In the genomic region with DNA sequence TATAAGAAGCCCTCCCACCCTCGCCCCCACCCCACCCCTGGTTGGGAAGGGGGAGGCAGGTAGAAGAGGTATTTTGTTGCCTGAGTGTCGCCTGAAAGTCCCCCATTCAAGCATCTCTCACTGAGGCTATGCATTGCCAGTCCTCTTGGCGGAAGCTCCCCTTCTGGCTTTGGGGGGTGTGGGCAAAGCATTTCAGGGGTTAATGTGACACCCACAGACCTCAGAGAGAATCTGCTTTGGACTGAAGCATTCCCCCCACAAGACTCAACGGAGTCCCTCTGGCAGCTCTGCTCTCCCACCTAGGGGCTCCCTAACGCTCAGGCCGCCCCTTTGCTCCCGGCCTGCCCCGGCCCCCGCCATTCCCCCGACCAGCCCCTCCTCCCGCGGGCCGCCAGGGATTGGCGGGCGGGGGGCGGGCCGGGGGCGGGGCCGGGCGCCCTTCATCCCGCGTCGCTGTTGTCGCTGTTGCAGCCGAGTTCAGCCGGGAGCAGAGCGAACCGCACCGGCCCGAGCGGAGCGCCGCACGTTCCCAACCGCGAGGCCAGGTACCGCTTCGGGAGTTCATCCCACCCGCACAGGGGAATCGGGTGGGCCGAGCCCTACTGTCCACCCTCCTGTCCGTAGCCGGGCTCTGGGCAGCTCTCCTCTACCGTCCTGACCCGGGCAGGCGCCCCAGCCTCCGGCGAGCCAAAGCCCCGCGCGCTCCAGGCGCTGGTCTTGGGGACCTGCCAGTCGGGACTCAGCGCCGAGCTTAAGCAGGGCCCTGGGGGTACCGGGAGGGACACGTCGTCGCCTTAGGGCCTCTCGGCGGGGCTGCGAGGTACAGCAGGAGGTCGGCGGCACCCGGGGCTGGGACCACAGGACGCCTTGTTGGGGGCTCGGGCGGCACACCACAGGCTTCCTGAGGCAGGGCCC, we compare ENCODE assay signal across 1 cellular context.
TF ChIP-seq lines count a peak whose summit lies in the region.

A gene (plus strand): TSS at position 468 of the 915 bp plus-strand sequence. CDS start 8,929 bp downstream, outside the sequence.

TF ChIP-seq in HepG2, 621 proteins besides CTCF, POLR2A, EP300 and RAD21 (continued from another document and continues in another):
- TF ChIP-seq, protein P1, sequence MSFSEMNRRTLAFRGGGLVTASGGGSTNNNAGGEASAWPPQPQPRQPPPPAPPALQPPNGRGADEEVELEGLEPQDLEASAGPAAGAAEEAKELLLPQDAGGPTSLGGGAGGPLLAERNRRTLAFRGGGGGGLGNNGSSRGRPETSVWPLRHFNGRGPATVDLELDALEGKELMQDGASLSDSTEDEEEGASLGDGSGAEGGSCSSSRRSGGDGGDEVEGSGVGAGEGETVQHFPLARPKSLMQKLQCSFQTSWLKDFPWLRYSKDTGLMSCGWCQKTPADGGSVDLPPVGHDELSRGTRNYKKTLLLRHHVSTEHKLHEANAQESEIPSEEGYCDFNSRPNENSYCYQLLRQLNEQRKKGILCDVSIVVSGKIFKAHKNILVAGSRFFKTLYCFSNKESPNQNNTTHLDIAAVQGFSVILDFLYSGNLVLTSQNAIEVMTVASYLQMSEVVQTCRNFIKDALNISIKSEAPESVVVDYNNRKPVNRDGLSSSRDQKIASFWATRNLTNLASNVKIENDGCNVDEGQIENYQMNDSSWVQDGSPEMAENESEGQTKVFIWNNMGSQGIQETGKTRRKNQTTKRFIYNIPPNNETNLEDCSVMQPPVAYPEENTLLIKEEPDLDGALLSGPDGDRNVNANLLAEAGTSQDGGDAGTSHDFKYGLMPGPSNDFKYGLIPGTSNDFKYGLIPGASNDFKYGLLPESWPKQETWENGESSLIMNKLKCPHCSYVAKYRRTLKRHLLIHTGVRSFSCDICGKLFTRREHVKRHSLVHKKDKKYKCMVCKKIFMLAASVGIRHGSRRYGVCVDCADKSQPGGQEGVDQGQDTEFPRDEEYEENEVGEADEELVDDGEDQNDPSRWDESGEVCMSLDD (CRISPR knock-in tag; IDR thresholded peaks at IDR 0.05; ENCODE audit: borderline replicate concordance), result peak; percentile 11
- TF ChIP-seq SETDB1 (CRISPR knock-in tag; IDR thresholded peaks at IDR 0.05; ENCODE audit: borderline replicate concordance), result no peak; the same call in 1 of the 2 replicates
- TF ChIP-seq, protein P2, sequence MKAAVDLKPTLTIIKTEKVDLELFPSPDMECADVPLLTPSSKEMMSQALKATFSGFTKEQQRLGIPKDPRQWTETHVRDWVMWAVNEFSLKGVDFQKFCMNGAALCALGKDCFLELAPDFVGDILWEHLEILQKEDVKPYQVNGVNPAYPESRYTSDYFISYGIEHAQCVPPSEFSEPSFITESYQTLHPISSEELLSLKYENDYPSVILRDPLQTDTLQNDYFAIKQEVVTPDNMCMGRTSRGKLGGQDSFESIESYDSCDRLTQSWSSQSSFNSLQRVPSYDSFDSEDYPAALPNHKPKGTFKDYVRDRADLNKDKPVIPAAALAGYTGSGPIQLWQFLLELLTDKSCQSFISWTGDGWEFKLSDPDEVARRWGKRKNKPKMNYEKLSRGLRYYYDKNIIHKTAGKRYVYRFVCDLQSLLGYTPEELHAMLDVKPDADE (CRISPR knock-in tag; IDR thresholded peaks at IDR 0.05), result no peak
- TF ChIP-seq MAF1 (CRISPR knock-in tag; IDR thresholded peaks at IDR 0.05; ENCODE audit: borderline replicate concordance), result no peak
- peak; percentile 41; the same call in 1 of the 2 replicates for TF ChIP-seq ZBTB7B (CRISPR knock-in tag; IDR thresholded peaks at IDR 0.05)
- 0 out of 2 replicates have a peak, but pooled peaks have one; percentile 7 for TF ChIP-seq FOXC1 (CRISPR knock-in tag; IDR thresholded peaks at IDR 0.05; ENCODE audit: borderline replicate concordance)
- TF ChIP-seq, protein P3, sequence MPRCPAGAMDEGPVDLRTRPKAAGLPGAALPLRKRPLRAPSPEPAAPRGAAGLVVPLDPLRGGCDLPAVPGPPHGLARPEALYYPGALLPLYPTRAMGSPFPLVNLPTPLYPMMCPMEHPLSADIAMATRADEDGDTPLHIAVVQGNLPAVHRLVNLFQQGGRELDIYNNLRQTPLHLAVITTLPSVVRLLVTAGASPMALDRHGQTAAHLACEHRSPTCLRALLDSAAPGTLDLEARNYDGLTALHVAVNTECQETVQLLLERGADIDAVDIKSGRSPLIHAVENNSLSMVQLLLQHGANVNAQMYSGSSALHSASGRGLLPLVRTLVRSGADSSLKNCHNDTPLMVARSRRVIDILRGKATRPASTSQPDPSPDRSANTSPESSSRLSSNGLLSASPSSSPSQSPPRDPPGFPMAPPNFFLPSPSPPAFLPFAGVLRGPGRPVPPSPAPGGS (CRISPR knock-in tag; IDR thresholded peaks at IDR 0.05), result peak; percentile 50; the same call in 1 of the 2 replicates
- TF ChIP-seq PITX1 (CRISPR knock-in tag; IDR thresholded peaks at IDR 0.05), result peak; percentile 66; the same call in 1 of the 2 replicates
- no peak for TF ChIP-seq NCOA1 (CRISPR knock-in tag; IDR thresholded peaks at IDR 0.05)
- TF ChIP-seq, protein P4, sequence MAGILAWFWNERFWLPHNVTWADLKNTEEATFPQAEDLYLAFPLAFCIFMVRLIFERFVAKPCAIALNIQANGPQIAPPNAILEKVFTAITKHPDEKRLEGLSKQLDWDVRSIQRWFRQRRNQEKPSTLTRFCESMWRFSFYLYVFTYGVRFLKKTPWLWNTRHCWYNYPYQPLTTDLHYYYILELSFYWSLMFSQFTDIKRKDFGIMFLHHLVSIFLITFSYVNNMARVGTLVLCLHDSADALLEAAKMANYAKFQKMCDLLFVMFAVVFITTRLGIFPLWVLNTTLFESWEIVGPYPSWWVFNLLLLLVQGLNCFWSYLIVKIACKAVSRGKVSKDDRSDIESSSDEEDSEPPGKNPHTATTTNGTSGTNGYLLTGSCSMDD (CRISPR knock-in tag; IDR thresholded peaks at IDR 0.05), result no peak
- TF ChIP-seq, protein P5, sequence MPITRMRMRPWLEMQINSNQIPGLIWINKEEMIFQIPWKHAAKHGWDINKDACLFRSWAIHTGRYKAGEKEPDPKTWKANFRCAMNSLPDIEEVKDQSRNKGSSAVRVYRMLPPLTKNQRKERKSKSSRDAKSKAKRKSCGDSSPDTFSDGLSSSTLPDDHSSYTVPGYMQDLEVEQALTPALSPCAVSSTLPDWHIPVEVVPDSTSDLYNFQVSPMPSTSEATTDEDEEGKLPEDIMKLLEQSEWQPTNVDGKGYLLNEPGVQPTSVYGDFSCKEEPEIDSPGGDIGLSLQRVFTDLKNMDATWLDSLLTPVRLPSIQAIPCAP (CRISPR knock-in tag; IDR thresholded peaks at IDR 0.05; ENCODE audit: low read depth), result no peak
- no peak for TF ChIP-seq NFYB (CRISPR knock-in tag; IDR thresholded peaks at IDR 0.05)
- TF ChIP-seq GATAD1 (CRISPR knock-in tag; IDR thresholded peaks at IDR 0.05), result no peak
- TF ChIP-seq ZNF160 (CRISPR knock-in tag; IDR thresholded peaks at IDR 0.05), result 0 out of 2 replicates have a peak, but pooled peaks have one; percentile 11
- TF ChIP-seq ZNF773 (CRISPR knock-in tag; IDR thresholded peaks at IDR 0.05; ENCODE audit: borderline replicate concordance), result 0 out of 2 replicates have a peak, but pooled peaks have one; percentile 27
- no peak for TF ChIP-seq KLF12 (CRISPR knock-in tag; IDR thresholded peaks at IDR 0.05; ENCODE audit: borderline replicate concordance)
- peak; percentile 64; the same call in 1 of the 2 replicates for TF ChIP-seq SRY (CRISPR knock-in tag; IDR thresholded peaks at IDR 0.05)
- TF ChIP-seq KDM5B (CRISPR knock-in tag; IDR thresholded peaks at IDR 0.05; ENCODE audit: borderline replicate concordance), result no peak; the same call in 1 of the 2 replicates
- peak; percentile 16; the same call in 1 of the 2 replicates for TF ChIP-seq NFE2L1 (CRISPR knock-in tag; IDR thresholded peaks at IDR 0.05; ENCODE audit: borderline replicate concordance)
- no peak for TF ChIP-seq NR2F6 (IDR thresholded peaks at IDR 0.05)
- TF ChIP-seq NR2F6 (CRISPR knock-in tag; IDR thresholded peaks at IDR 0.05), result 0 out of 2 replicates have a peak, but pooled peaks have one; percentile 10
- TF ChIP-seq ZNF772 (CRISPR knock-in tag; IDR thresholded peaks at IDR 0.05), result peak; percentile 34; the same call in 1 of the 2 replicates
- TF ChIP-seq CBFB (CRISPR knock-in tag; IDR thresholded peaks at IDR 0.05), result 0 out of 2 replicates have a peak, but pooled peaks have one; percentile 39
- TF ChIP-seq ERF (CRISPR knock-in tag; IDR thresholded peaks at IDR 0.05), result peak; percentile 22; the same call in 1 of the 2 replicates
- 0 out of 2 replicates have a peak, but pooled peaks have one; percentile 7 for TF ChIP-seq NR2C2 (CRISPR knock-in tag; IDR thresholded peaks at IDR 0.05; ENCODE audit: borderline replicate concordance)
- TF ChIP-seq, protein P6, sequence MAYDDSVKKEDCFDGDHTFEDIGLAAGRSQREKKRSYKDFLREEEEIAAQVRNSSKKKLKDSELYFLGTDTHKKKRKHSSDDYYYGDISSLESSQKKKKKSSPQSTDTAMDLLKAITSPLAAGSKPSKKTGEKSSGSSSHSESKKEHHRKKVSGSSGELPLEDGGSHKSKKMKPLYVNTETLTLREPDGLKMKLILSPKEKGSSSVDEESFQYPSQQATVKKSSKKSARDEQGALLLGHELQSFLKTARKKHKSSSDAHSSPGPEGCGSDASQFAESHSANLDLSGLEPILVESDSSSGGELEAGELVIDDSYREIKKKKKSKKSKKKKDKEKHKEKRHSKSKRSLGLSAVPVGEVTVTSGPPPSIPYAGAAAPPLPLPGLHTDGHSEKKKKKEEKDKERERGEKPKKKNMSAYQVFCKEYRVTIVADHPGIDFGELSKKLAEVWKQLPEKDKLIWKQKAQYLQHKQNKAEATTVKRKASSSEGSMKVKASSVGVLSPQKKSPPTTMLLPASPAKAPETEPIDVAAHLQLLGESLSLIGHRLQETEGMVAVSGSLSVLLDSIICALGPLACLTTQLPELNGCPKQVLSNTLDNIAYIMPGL (CRISPR knock-in tag; IDR thresholded peaks at IDR 0.05; ENCODE audit: borderline replicate concordance in 1 of 2, low read depth in 1 of 2), result peak in 1 of 2 experiments; percentile 37; a peak in 1 of 4 replicates
- peak; percentile 28; the same call in 1 of the 2 replicates for TF ChIP-seq ZMAT3 (CRISPR knock-in tag; conservative IDR thresholded peaks at IDR 0.05)
- peak; percentile 48; the same call in 1 of the 2 replicates for TF ChIP-seq GABPB1 (CRISPR knock-in tag; IDR thresholded peaks at IDR 0.05)
- TF ChIP-seq NONO (IDR thresholded peaks at IDR 0.05), result no peak
- peak; percentile 58; the same call in 1 of the 2 replicates for TF ChIP-seq NONO (CRISPR knock-in tag; conservative IDR thresholded peaks at IDR 0.05)
- no peak for TF ChIP-seq ZBTB3 (CRISPR knock-in tag; IDR thresholded peaks at IDR 0.05; ENCODE audit: borderline replicate concordance, low read depth)
- peak; percentile 47; the same call in 1 of the 2 replicates for TF ChIP-seq ARNTL (CRISPR knock-in tag; IDR thresholded peaks at IDR 0.05)
- TF ChIP-seq ZNF343 (CRISPR knock-in tag; IDR thresholded peaks at IDR 0.05), result no peak
- no peak for TF ChIP-seq MAFK (conservative IDR thresholded peaks at IDR 0.05 in 1 of 2, IDR thresholded peaks at IDR 0.05 in 1 of 2; ENCODE audit: low read length in 2 of 2)
- TF ChIP-seq, protein P7, sequence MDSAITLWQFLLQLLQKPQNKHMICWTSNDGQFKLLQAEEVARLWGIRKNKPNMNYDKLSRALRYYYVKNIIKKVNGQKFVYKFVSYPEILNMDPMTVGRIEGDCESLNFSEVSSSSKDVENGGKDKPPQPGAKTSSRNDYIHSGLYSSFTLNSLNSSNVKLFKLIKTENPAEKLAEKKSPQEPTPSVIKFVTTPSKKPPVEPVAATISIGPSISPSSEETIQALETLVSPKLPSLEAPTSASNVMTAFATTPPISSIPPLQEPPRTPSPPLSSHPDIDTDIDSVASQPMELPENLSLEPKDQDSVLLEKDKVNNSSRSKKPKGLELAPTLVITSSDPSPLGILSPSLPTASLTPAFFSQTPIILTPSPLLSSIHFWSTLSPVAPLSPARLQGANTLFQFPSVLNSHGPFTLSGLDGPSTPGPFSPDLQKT (CRISPR knock-in tag; IDR thresholded peaks at IDR 0.05; ENCODE audit: borderline replicate concordance), result no peak
- no peak for TF ChIP-seq SP1 (IDR thresholded peaks at IDR 0.05)
- TF ChIP-seq SP1 (CRISPR knock-in tag; IDR thresholded peaks at IDR 0.05), result no peak; the same call in 1 of the 2 replicates
- no peak for TF ChIP-seq ZFAT (CRISPR knock-in tag; conservative IDR thresholded peaks at IDR 0.05)
- TF ChIP-seq NAIF1 (CRISPR knock-in tag; IDR thresholded peaks at IDR 0.05; ENCODE audit: borderline replicate concordance), result no peak
- TF ChIP-seq SALL2 (CRISPR knock-in tag; IDR thresholded peaks at IDR 0.05), result 0 out of 2 replicates have a peak, but pooled peaks have one; percentile 61
- TF ChIP-seq, protein P8, sequence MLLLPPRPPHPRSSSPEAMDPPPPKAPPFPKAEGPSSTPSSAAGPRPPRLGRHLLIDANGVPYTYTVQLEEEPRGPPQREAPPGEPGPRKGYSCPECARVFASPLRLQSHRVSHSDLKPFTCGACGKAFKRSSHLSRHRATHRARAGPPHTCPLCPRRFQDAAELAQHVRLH (CRISPR knock-in tag; IDR thresholded peaks at IDR 0.05; ENCODE audit: borderline replicate concordance, low read depth), result peak; percentile 12; the same call in 1 of the 2 replicates
- TF ChIP-seq, protein P9, sequence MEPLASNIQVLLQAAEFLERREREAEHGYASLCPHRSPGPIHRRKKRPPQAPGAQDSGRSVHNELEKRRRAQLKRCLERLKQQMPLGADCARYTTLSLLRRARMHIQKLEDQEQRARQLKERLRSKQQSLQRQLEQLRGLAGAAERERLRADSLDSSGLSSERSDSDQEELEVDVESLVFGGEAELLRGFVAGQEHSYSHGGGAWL (CRISPR knock-in tag; IDR thresholded peaks at IDR 0.05), result peak; percentile 19; the same call in 1 of the 2 replicates
- TF ChIP-seq RFX5 (IDR thresholded peaks at IDR 0.05; ENCODE audit: low read depth, low read length), result no peak
- no peak; the same call in 1 of the 2 replicates for TF ChIP-seq KDM2A (CRISPR knock-in tag; IDR thresholded peaks at IDR 0.05; ENCODE audit: borderline replicate concordance, low read depth)
- no peak; the same call in 1 of the 2 replicates for TF ChIP-seq NKX3-1 (CRISPR knock-in tag; IDR thresholded peaks at IDR 0.05)
- TF ChIP-seq, protein P10, sequence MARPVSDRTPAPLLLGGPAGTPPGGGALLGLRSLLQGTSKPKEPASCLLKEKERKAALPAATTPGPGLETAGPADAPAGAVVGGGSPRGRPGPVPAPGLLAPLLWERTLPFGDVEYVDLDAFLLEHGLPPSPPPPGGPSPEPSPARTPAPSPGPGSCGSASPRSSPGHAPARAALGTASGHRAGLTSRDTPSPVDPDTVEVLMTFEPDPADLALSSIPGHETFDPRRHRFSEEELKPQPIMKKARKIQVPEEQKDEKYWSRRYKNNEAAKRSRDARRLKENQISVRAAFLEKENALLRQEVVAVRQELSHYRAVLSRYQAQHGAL (CRISPR knock-in tag; IDR thresholded peaks at IDR 0.05; ENCODE audit: not compliant biosample characterization), result peak; percentile 20
- TF ChIP-seq MTF2 (CRISPR knock-in tag; IDR thresholded peaks at IDR 0.05; ENCODE audit: borderline replicate concordance), result 0 out of 2 replicates have a peak, but pooled peaks have one; percentile 26
- TF ChIP-seq JDP2 (CRISPR knock-in tag; IDR thresholded peaks at IDR 0.05; ENCODE audit: borderline replicate concordance), result no peak
- no peak for TF ChIP-seq ZFP41 (CRISPR knock-in tag; IDR thresholded peaks at IDR 0.05; ENCODE audit: borderline replicate concordance)
